2 cellular contexts compared by ENCODE assay signal in the genomic region with DNA sequence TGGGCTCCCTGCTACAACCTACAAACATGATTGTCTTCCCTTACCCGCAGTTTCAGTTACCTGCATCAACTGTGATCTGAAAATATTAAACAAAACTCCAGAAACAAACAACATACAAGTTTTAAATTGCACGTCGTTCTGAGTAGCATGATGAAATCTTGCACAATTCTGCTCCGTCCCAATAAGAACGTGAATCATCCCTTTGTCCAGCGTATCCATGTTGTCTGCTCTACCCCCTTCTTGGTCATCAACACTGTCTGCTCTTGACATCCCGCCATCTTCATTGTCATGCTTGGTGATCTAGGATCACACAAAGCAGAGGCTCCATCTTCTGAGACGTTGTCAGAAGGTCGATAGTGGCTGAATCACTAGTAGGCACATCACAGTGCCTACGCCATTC.
TF ChIP-seq lines count a peak whose summit lies in the region.

No MANE protein-coding gene starts in this region.

TF ChIP-seq in GM23338, 12 proteins besides CTCF, POLR2A, EP300 and RAD21:
- TF ChIP-seq, protein P1, sequence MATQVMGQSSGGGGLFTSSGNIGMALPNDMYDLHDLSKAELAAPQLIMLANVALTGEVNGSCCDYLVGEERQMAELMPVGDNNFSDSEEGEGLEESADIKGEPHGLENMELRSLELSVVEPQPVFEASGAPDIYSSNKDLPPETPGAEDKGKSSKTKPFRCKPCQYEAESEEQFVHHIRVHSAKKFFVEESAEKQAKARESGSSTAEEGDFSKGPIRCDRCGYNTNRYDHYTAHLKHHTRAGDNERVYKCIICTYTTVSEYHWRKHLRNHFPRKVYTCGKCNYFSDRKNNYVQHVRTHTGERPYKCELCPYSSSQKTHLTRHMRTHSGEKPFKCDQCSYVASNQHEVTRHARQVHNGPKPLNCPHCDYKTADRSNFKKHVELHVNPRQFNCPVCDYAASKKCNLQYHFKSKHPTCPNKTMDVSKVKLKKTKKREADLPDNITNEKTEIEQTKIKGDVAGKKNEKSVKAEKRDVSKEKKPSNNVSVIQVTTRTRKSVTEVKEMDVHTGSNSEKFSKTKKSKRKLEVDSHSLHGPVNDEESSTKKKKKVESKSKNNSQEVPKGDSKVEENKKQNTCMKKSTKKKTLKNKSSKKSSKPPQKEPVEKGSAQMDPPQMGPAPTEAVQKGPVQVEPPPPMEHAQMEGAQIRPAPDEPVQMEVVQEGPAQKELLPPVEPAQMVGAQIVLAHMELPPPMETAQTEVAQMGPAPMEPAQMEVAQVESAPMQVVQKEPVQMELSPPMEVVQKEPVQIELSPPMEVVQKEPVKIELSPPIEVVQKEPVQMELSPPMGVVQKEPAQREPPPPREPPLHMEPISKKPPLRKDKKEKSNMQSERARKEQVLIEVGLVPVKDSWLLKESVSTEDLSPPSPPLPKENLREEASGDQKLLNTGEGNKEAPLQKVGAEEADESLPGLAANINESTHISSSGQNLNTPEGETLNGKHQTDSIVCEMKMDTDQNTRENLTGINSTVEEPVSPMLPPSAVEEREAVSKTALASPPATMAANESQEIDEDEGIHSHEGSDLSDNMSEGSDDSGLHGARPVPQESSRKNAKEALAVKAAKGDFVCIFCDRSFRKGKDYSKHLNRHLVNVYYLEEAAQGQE (IDR thresholded peaks at IDR 0.05; ENCODE audit: unreplicated experiment): no peak
- TF ChIP-seq NANOG (IDR thresholded peaks at IDR 0.05; ENCODE audit: borderline replicate concordance): no peak
- no peak for TF ChIP-seq ZNF331 (CRISPR knock-in tag; IDR thresholded peaks at IDR 0.05; ENCODE audit: low read depth)

TF ChIP-seq in H1, 55 proteins besides CTCF, POLR2A, EP300 and RAD21:
- no peak for TF ChIP-seq YY1 (IDR thresholded peaks at IDR 0.05; ENCODE audit: low read depth, low read length)
- TF ChIP-seq SIRT6 (IDR thresholded peaks at IDR 0.05; ENCODE audit: low read length): no peak
- TF ChIP-seq RXRA (IDR thresholded peaks at IDR 0.05; ENCODE audit: insufficient read depth, low read depth, low read length): no peak
- TF ChIP-seq TAF7 (optimal IDR thresholded peaks at IDR 0.05; ENCODE audit: borderline replicate concordance, low read depth, low read length): no peak
- no peak for TF ChIP-seq CREB1 (IDR thresholded peaks at IDR 0.05)
- no peak for TF ChIP-seq CTBP2 (IDR thresholded peaks at IDR 0.05; ENCODE audit: borderline replicate concordance, insufficient read depth, insufficient read length, low read length)
- TF ChIP-seq TBP (IDR thresholded peaks at IDR 0.05; ENCODE audit: low read depth, low read length): no peak
- TF ChIP-seq, protein P2, sequence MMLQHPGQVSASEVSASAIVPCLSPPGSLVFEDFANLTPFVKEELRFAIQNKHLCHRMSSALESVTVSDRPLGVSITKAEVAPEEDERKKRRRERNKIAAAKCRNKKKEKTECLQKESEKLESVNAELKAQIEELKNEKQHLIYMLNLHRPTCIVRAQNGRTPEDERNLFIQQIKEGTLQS (IDR thresholded peaks at IDR 0.05; ENCODE audit: insufficient read depth, low read depth, low read length): no peak
- TF ChIP-seq RBBP5 (IDR thresholded peaks at IDR 0.05; ENCODE audit: borderline replicate concordance, low read depth, low read length): no peak
- TF ChIP-seq ZNF274 (IDR thresholded peaks at IDR 0.05; ENCODE audit: borderline replicate concordance, extremely low read depth, low read length): no peak
- no peak for TF ChIP-seq RFX5 (IDR thresholded peaks at IDR 0.05; ENCODE audit: borderline replicate concordance, low read depth, low read length)
- no peak for TF ChIP-seq BACH1 (IDR thresholded peaks at IDR 0.05; ENCODE audit: low read length)
- TF ChIP-seq GTF2F1 (IDR thresholded peaks at IDR 0.05; ENCODE audit: borderline replicate concordance, low read depth, low read length): no peak
- no peak for TF ChIP-seq FOSL1 (IDR thresholded peaks at IDR 0.05; ENCODE audit: insufficient read depth, low read depth, low read length)
- TF ChIP-seq, protein P3, sequence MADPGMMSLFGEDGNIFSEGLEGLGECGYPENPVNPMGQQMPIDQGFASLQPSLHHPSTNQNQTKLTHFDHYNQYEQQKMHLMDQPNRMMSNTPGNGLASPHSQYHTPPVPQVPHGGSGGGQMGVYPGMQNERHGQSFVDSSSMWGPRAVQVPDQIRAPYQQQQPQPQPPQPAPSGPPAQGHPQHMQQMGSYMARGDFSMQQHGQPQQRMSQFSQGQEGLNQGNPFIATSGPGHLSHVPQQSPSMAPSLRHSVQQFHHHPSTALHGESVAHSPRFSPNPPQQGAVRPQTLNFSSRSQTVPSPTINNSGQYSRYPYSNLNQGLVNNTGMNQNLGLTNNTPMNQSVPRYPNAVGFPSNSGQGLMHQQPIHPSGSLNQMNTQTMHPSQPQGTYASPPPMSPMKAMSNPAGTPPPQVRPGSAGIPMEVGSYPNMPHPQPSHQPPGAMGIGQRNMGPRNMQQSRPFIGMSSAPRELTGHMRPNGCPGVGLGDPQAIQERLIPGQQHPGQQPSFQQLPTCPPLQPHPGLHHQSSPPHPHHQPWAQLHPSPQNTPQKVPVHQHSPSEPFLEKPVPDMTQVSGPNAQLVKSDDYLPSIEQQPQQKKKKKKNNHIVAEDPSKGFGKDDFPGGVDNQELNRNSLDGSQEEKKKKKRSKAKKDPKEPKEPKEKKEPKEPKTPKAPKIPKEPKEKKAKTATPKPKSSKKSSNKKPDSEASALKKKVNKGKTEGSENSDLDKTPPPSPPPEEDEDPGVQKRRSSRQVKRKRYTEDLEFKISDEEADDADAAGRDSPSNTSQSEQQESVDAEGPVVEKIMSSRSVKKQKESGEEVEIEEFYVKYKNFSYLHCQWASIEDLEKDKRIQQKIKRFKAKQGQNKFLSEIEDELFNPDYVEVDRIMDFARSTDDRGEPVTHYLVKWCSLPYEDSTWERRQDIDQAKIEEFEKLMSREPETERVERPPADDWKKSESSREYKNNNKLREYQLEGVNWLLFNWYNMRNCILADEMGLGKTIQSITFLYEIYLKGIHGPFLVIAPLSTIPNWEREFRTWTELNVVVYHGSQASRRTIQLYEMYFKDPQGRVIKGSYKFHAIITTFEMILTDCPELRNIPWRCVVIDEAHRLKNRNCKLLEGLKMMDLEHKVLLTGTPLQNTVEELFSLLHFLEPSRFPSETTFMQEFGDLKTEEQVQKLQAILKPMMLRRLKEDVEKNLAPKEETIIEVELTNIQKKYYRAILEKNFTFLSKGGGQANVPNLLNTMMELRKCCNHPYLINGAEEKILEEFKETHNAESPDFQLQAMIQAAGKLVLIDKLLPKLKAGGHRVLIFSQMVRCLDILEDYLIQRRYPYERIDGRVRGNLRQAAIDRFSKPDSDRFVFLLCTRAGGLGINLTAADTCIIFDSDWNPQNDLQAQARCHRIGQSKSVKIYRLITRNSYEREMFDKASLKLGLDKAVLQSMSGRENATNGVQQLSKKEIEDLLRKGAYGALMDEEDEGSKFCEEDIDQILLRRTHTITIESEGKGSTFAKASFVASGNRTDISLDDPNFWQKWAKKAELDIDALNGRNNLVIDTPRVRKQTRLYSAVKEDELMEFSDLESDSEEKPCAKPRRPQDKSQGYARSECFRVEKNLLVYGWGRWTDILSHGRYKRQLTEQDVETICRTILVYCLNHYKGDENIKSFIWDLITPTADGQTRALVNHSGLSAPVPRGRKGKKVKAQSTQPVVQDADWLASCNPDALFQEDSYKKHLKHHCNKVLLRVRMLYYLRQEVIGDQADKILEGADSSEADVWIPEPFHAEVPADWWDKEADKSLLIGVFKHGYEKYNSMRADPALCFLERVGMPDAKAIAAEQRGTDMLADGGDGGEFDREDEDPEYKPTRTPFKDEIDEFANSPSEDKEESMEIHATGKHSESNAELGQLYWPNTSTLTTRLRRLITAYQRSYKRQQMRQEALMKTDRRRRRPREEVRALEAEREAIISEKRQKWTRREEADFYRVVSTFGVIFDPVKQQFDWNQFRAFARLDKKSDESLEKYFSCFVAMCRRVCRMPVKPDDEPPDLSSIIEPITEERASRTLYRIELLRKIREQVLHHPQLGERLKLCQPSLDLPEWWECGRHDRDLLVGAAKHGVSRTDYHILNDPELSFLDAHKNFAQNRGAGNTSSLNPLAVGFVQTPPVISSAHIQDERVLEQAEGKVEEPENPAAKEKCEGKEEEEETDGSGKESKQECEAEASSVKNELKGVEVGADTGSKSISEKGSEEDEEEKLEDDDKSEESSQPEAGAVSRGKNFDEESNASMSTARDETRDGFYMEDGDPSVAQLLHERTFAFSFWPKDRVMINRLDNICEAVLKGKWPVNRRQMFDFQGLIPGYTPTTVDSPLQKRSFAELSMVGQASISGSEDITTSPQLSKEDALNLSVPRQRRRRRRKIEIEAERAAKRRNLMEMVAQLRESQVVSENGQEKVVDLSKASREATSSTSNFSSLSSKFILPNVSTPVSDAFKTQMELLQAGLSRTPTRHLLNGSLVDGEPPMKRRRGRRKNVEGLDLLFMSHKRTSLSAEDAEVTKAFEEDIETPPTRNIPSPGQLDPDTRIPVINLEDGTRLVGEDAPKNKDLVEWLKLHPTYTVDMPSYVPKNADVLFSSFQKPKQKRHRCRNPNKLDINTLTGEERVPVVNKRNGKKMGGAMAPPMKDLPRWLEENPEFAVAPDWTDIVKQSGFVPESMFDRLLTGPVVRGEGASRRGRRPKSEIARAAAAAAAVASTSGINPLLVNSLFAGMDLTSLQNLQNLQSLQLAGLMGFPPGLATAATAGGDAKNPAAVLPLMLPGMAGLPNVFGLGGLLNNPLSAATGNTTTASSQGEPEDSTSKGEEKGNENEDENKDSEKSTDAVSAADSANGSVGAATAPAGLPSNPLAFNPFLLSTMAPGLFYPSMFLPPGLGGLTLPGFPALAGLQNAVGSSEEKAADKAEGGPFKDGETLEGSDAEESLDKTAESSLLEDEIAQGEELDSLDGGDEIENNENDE (IDR thresholded peaks at IDR 0.05; ENCODE audit: insufficient replicate concordance, low read length): no peak
- no peak for TF ChIP-seq KDM5A (IDR thresholded peaks at IDR 0.05; ENCODE audit: low read length)
- no peak for TF ChIP-seq CHD1 (IDR thresholded peaks at IDR 0.05; ENCODE audit: low read depth, low read length)
- no peak for TF ChIP-seq PHF8 (conservative IDR thresholded peaks at IDR 0.05; ENCODE audit: low read depth, low read length)
- TF ChIP-seq TEAD4 (IDR thresholded peaks at IDR 0.05; ENCODE audit: low read depth, low read length): no peak
- no peak for TF ChIP-seq CBX5 (IDR thresholded peaks at IDR 0.05; ENCODE audit: low read depth, low read length)
